In genomic region chr18:13823707-13824395, GRCh38 we compare ENCODE assay signal across 7 cellular contexts. TPM values are rescaled to one million over a fixed set of nuclear protein-coding genes. Genes with fewer than 3 reads are reported as not detected.
DNase-seq lines count a peak whose midpoint lies in the region; ATAC-seq, FAIRE-seq and TF ChIP-seq lines count a peak whose summit lies in the region.

Gene MC5R (plus strand): TSS chr18:13824149. CDS start chr18:13825766, 1,617 bp downstream.

- H3K4me1 Mint-ChIP-seq in central memory CD8-positive, alpha-beta T cell, result peaks cover 6% of the 10 kb centered on the region

- TF ChIP-seq POLR2A in GM12892 (IDR thresholded peaks at IDR 0.05; ENCODE audit: low read depth, low read length) (no peak), NB4 (IDR thresholded peaks at IDR 0.05; ENCODE audit: extremely low read depth, insufficient read length) (no peak)

- H3K27ac Mint-ChIP-seq in central memory CD8-positive, alpha-beta T cell (ENCODE audit: low read depth), result no peak within 1 kb of the TSS

- ATAC-seq in HG02571 (IDR thresholded peaks at IDR 0.05; ENCODE audit: unreplicated experiment) (peak; percentile 83), left lobe of liver (peak; percentile 99)
- ATAC-seq in central memory CD8-positive, alpha-beta T cell (replicated peaks; ENCODE audit: extremely low read depth, poor library complexity, severe bottlenecking), result peak; percentile 90

- H3K9me3 Mint-ChIP-seq in central memory CD8-positive, alpha-beta T cell, result no peaks in the 10 kb centered on the region

- peaks cover 47% of the 10 kb centered on the region for H3K27me3 Mint-ChIP-seq in central memory CD8-positive, alpha-beta T cell

- H3K36me3 Mint-ChIP-seq in central memory CD8-positive, alpha-beta T cell (ENCODE audit: insufficient read depth), result no peaks in the 10 kb centered on the region

- FAIRE-seq in GM12892 (lab: Jason Lieb, UNC), result peak; percentile 88

- peak within 1 kb of the TSS; percentile 19 for H3K4me3 Mint-ChIP-seq in central memory CD8-positive, alpha-beta T cell

- H3K4me3 ChIP-seq in NB4 (ENCODE audit: low read depth, low read length), result no peak within 1 kb of the TSS

- peak; percentile 67 for TF ChIP-seq CTCF in NB4 (IDR thresholded peaks at IDR 0.05; ENCODE audit: low read depth, low read length)

- DNase-seq in GM12892 (ENCODE audit: insufficient read length) (peak; percentile 90), NB4 (ENCODE audit: low read depth) (peak; percentile 68), left lobe of liver (ENCODE audit: low spot score) (peak; percentile 68)
- DNase-seq in activated CD4-positive, CD25-positive, alpha-beta regulatory T cell treated with anti-CD3 and anti-CD28 coated beads, Interleukin-2, amount 50 U/mL, for 72 hours, result peak; percentile 83
- peak; percentile 52 to 64 for DNase-seq in central memory CD8-positive, alpha-beta T cell (ENCODE audit: low spot score in 2 of 2)
- DNase-seq in stimulated activated CD4-positive, alpha-beta T cell treated with anti-CD3 and anti-CD28 coated beads, Interleukin-4, amount 100 ng/mL, for 1 hour, result peak; percentile 80

RNA-seq across cellular contexts. Expression of gene MC5R, which starts in this region (rescaled TPM):
- polyA plus RNA-seq in GM12892 (2012; ENCODE audit: missing spikeins), result not detected
- not detected for total RNA-seq in left lobe of liver

Comparison
In these comparisons a context has a peak if more than half of its experiments do, and no peak if none do; other contexts are left out.
1. Peak in DNase-seq and ATAC-seq in left lobe of liver; RNA of the gene not detected or under 1 TPM.